16 cellular contexts compared by ENCODE assay signal in genomic region chr1:156176610-156177210, GRCh38.
"Had no signal": no experiment of that assay in that cellular context is flagged by ENCODE, and none has a peak within 500 bp of the region (broad histone marks: within the 10 kb centered on the region; RNA-seq: fewer than 3 reads in every experiment).

No MANE protein-coding gene starts in this region.

- H3K36me3 Mint-ChIP-seq: activated naive CD4-positive, alpha-beta T cell treated with anti-CD3 and anti-CD28 coated beads, Interleukin-2, amount 50 U/mL, for 24 hours; immature natural killer cell; WTC11 had no signal

- FAIRE-seq: pancreas had no signal

- H3K4me3 ChIP-seq: body of pancreas, pancreas, skin epidermis, tibial artery had no signal

- H3K9me3 Mint-ChIP-seq: activated naive CD4-positive, alpha-beta T cell treated with anti-CD3 and anti-CD28 coated beads, Interleukin-2, amount 50 U/mL, for 24 hours; activated T-helper 2 cell treated with anti-CD3 and anti-CD28 coated beads, Interferon-gamma antibody, Interleukin-2, Interleukin-4, amounts not matched to agents 10 μg/mL and 5 μg/mL and 100 μg/mL, durations not matched to agents 14 hours and 24 hours and 36 hours; central memory CD8-positive, alpha-beta T cell; dendritic cell treated with granulocyte-macrophage colony-stimulating factor and Interleukin-4, amounts not matched to agents 40 ng/mL and 50 ng/mL, for 4 days; immature natural killer cell; nephron; WTC11 had no signal

- H3K36me3 ChIP-seq: pancreas had no signal

- DNase-seq: activated CD4-positive, alpha-beta T cell treated with anti-CD3 and anti-CD28 coated beads for 48 hours; activated T-cell treated with anti-CD3 and anti-CD28 coated beads for 4 hours; body of pancreas; erythroblast; immature natural killer cell; left cardiac atrium; pancreas; retina; tibial artery had no signal

- H3K4me1 ChIP-seq: pancreas, tibial artery had no signal

- H3K9me3 ChIP-seq: body of pancreas, pancreas, tibial artery had no signal

- H3K27ac Mint-ChIP-seq: activated naive CD4-positive, alpha-beta T cell treated with anti-CD3 and anti-CD28 coated beads, Interleukin-2, amount 50 U/mL, for 24 hours; dendritic cell treated with granulocyte-macrophage colony-stimulating factor and Interleukin-4, amounts not matched to agents 40 ng/mL and 50 ng/mL, for 4 days; immature natural killer cell; nephron; WTC11 had no signal

- ATAC-seq: body of pancreas, left cardiac atrium, pancreas, WTC11 had no signal

- H3K27me3 ChIP-seq: body of pancreas, pancreas, tibial artery had no signal

- H3K4me1 Mint-ChIP-seq: immature natural killer cell had no signal

- H3K27ac ChIP-seq: body of pancreas, pancreas, skin epidermis, tibial artery had no signal

- H3K27me3 Mint-ChIP-seq: activated naive CD4-positive, alpha-beta T cell treated with anti-CD3 and anti-CD28 coated beads, Interleukin-2, amount 50 U/mL, for 24 hours; central memory CD8-positive, alpha-beta T cell; dendritic cell treated with granulocyte-macrophage colony-stimulating factor and Interleukin-4, amounts not matched to agents 40 ng/mL and 50 ng/mL, for 4 days had no signal

- H3K4me3 Mint-ChIP-seq: activated naive CD4-positive, alpha-beta T cell treated with anti-CD3 and anti-CD28 coated beads, Interleukin-2, amount 50 U/mL, for 24 hours; central memory CD8-positive, alpha-beta T cell; dendritic cell treated with granulocyte-macrophage colony-stimulating factor and Interleukin-4, amounts not matched to agents 40 ng/mL and 50 ng/mL, for 4 days; immature natural killer cell; nephron; WTC11 had no signal
